ENCODE assay signal across 19 cellular contexts in genomic region chrX:35291013-35291412, GRCh38.
A peak's percentile ranks its signal among the peaks of the same experiment; 100 is the strongest.
DNase-seq lines count a peak whose midpoint lies in the region; ATAC-seq, FAIRE-seq and TF ChIP-seq lines count a peak whose summit lies in the region.
"Had no signal": no experiment of that assay in that cellular context is flagged by ENCODE, and none has a peak within 500 bp of the region (broad histone marks: within the 10 kb centered on the region; RNA-seq: fewer than 3 reads in every experiment).

No MANE protein-coding gene starts in this region.

- TF ChIP-seq CTCF in liver (IDR thresholded peaks at IDR 0.05; ENCODE audit: low read depth, low read length, missing input control) (no peak), HepG2 (CRISPR knock-in tag; IDR thresholded peaks at IDR 0.05) (no peak)

- CTCF ChIA-PET in HepG2 (lab: Yijun Ruan, JAX; ENCODE audit: low intra/inter-chr PET ratio, low total read pairs) = no interaction called here

- no peak overlapping the region for H3K4me3 ChIP-seq in liver (ENCODE audit: low read depth in 1 of 3, low read length in 3 of 3)
- H3K4me3 ChIP-seq in HepG2 (replicated peaks in 1 of 3; ENCODE audit: insufficient read depth in 1 of 3, low read depth in 2 of 3, low read length in 3 of 3) = no peak overlapping the region
- H3K4me3 ChIP-seq: BLaER1 treated with 17β-estradiol and CSF1 and Interleukin-3, amounts not matched to agents 10 nM and 100 nM had no signal

- ATAC-seq in HepG2 (no peak), left lobe of liver (peak; percentile 61), GM19035 (IDR thresholded peaks at IDR 0.05; ENCODE audit: unreplicated experiment) (no peak)
- ATAC-seq: CD8-positive, alpha-beta T cell had no signal

- in situ Hi-C loops in HepG2 (cut with HindIII; ENCODE audit: extremely low pct_ligation_motif_present, low pct_unique_long_range_greater_than_20kb) = no loop called here

- POLR2A ChIA-PET in HepG2 (lab: Yijun Ruan, JAX) = no interaction called here

- H3K27ac ChIP-seq in liver (ENCODE audit: low read depth in 1 of 2, low read length in 2 of 2) (peak overlapping the region; percentile 40 to 88), HepG2 (ENCODE audit: extremely low read length, insufficient read depth, low read length) (no peak overlapping the region)
- H3K27ac ChIP-seq: C4-2B had no signal

- H3K36me3 ChIP-seq in liver (ENCODE audit: control insufficient read depth in 4 of 4, insufficient read depth in 3 of 4, low read depth in 1 of 4, low read length in 3 of 4) (no peaks in the 10 kb centered on the region), HepG2 (replicated peaks in 1 of 2; ENCODE audit: control insufficient read depth in 1 of 2, insufficient read depth in 2 of 2, low read length in 2 of 2) (no peaks in the 10 kb centered on the region)
- H3K36me3 ChIP-seq: BLaER1 treated with 17β-estradiol and CSF1 and Interleukin-3, amounts not matched to agents 10 nM and 100 nM had no signal

- no peak overlapping the region for H3K9ac ChIP-seq in liver (ENCODE audit: low read depth in 1 of 2, low read length in 2 of 2)
- no peak overlapping the region for H3K9ac ChIP-seq in HepG2 (ENCODE audit: insufficient read depth, low read depth, low read length)
- H3K9ac ChIP-seq: BLaER1 treated with 17β-estradiol and CSF1 and Interleukin-3, amounts not matched to agents 10 nM and 100 nM had no signal

- H4K20me1 ChIP-seq in HepG2 (ENCODE audit: insufficient read depth, low read length) = no peaks in the 10 kb centered on the region
- H4K20me1 ChIP-seq: BLaER1 treated with 17β-estradiol and CSF1 and Interleukin-3, amounts not matched to agents 10 nM and 100 nM had no signal

- no peak overlapping the region for H2AFZ ChIP-seq in HepG2 (ENCODE audit: low read length)

- H3K9me3 ChIP-seq in liver (ENCODE audit: control insufficient read depth in 4 of 4, low read length in 3 of 4) (no peaks in the 10 kb centered on the region), HepG2 (ENCODE audit: low read length) (no peaks in the 10 kb centered on the region; the same call in 1 of the 2 replicates)
- H3K9me3 ChIP-seq: Caco-2 had no signal

- WGBS in liver = 44% methylated on average over 2 of the region's 2 CpGs
- 0% methylated on average over 2 of the region's 2 CpGs for WGBS in HepG2 (ENCODE audit: low lambda C conversion rate)

- TF ChIP-seq POLR2A in HepG2 (IDR thresholded peaks at IDR 0.05; ENCODE audit: insufficient read depth in 1 of 2, low read depth in 2 of 2, low read length in 2 of 2) = no peak

- BruUV-seq in HepG2 (replicated peaks; lab: Mats Ljungman, UMichigan) = no TSS peak

- H3K4me1 ChIP-seq in liver (ENCODE audit: control insufficient read depth in 4 of 4, insufficient read depth in 4 of 4, low read length in 3 of 4) (peaks cover 0 to 13% (median 7%) of the 10 kb centered on the region in 4 donors), HepG2 (ENCODE audit: insufficient read depth, low read length) (no peaks in the 10 kb centered on the region)
- H3K4me1 ChIP-seq: Caco-2 had no signal

- no peak overlapping the region for H3K4me2 ChIP-seq in HepG2 (ENCODE audit: low read depth, low read length)

- no peaks in the 10 kb centered on the region for H3K79me2 ChIP-seq in HepG2 (ENCODE audit: insufficient read depth, low read length)

- no peak for TF ChIP-seq RAD21 in liver (IDR thresholded peaks at IDR 0.05)
- TF ChIP-seq RAD21 in HepG2 (CRISPR knock-in tag; IDR thresholded peaks at IDR 0.05) = no peak

- intact Hi-C loops in HepG2 (cut with micrococcal nuclease; ENCODE audit: unreplicated experiment) = no loop called here

- DNase-seq in HepG2 (ENCODE audit: low spot score) = no peak
- DNase-seq in left lobe of liver (ENCODE audit: low spot score) = peak; percentile 49
- no peak for DNase-seq in medulla oblongata (ENCODE audit: extremely low spot score)
- DNase-seq: 8988T; AML-193; Caco-2; Calu3; CD4-positive, alpha-beta T cell; CD8-positive, alpha-beta T cell; DMS79 treated with DMSO at 0.1 percent for 48 hours; GF-D8 had no signal

- no peak for TF ChIP-seq EP300 in HepG2 (IDR thresholded peaks at IDR 0.05; ENCODE audit: low read depth in 2 of 2, low read length in 2 of 2)
- TF ChIP-seq EP300 in HepG2 (CRISPR knock-in tag; IDR thresholded peaks at IDR 0.05; ENCODE audit: borderline replicate concordance) = no peak

- no peak for FAIRE-seq in HepG2 (lab: Jason Lieb, UNC)
- FAIRE-seq: A204.1, D721Med, G401.6, GM12891 had no signal

- H3K27me3 ChIP-seq in liver (ENCODE audit: control insufficient read depth in 4 of 4, insufficient read depth in 4 of 4, low read length in 3 of 4) = no peaks in the 10 kb centered on the region
- no peaks in the 10 kb centered on the region for H3K27me3 ChIP-seq in HepG2 (ENCODE audit: control insufficient read depth in 1 of 2, insufficient read depth in 2 of 2, low read length in 2 of 2)

TF ChIP-seq in liver, 16 proteins besides CTCF, POLR2A, EP300 and RAD21 (continues in another document):
- TF ChIP-seq MAX (IDR thresholded peaks at IDR 0.05) = no peak
- TF ChIP-seq, protein P1, sequence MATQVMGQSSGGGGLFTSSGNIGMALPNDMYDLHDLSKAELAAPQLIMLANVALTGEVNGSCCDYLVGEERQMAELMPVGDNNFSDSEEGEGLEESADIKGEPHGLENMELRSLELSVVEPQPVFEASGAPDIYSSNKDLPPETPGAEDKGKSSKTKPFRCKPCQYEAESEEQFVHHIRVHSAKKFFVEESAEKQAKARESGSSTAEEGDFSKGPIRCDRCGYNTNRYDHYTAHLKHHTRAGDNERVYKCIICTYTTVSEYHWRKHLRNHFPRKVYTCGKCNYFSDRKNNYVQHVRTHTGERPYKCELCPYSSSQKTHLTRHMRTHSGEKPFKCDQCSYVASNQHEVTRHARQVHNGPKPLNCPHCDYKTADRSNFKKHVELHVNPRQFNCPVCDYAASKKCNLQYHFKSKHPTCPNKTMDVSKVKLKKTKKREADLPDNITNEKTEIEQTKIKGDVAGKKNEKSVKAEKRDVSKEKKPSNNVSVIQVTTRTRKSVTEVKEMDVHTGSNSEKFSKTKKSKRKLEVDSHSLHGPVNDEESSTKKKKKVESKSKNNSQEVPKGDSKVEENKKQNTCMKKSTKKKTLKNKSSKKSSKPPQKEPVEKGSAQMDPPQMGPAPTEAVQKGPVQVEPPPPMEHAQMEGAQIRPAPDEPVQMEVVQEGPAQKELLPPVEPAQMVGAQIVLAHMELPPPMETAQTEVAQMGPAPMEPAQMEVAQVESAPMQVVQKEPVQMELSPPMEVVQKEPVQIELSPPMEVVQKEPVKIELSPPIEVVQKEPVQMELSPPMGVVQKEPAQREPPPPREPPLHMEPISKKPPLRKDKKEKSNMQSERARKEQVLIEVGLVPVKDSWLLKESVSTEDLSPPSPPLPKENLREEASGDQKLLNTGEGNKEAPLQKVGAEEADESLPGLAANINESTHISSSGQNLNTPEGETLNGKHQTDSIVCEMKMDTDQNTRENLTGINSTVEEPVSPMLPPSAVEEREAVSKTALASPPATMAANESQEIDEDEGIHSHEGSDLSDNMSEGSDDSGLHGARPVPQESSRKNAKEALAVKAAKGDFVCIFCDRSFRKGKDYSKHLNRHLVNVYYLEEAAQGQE (IDR thresholded peaks at IDR 0.05) = no peak
- no peak for TF ChIP-seq YY1 (IDR thresholded peaks at IDR 0.05)
- TF ChIP-seq FOXA2 (IDR thresholded peaks at IDR 0.05) = no peak
- no peak for TF ChIP-seq JUND (IDR thresholded peaks at IDR 0.05)
- no peak for TF ChIP-seq FOXA1 (IDR thresholded peaks at IDR 0.05)
- TF ChIP-seq, protein P2, sequence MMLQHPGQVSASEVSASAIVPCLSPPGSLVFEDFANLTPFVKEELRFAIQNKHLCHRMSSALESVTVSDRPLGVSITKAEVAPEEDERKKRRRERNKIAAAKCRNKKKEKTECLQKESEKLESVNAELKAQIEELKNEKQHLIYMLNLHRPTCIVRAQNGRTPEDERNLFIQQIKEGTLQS (IDR thresholded peaks at IDR 0.05) = no peak

TF ChIP-seq in HepG2, 621 proteins besides CTCF, POLR2A, EP300 and RAD21 (continues in another document):
- TF ChIP-seq ZNF766 (CRISPR knock-in tag; IDR thresholded peaks at IDR 0.05; ENCODE audit: borderline replicate concordance) (no peak), ZNF329 (CRISPR knock-in tag; IDR thresholded peaks at IDR 0.05; ENCODE audit: low read depth) (no peak), ZSCAN31 (CRISPR knock-in tag; IDR thresholded peaks at IDR 0.05; ENCODE audit: low read depth) (no peak), ZNF556 (CRISPR knock-in tag; IDR thresholded peaks at IDR 0.05; ENCODE audit: borderline replicate concordance) (no peak), YEATS2 (CRISPR knock-in tag; IDR thresholded peaks at IDR 0.05; ENCODE audit: borderline replicate concordance) (no peak), MTF1 (CRISPR knock-in tag; IDR thresholded peaks at IDR 0.05) (no peak), CBFB (CRISPR knock-in tag; IDR thresholded peaks at IDR 0.05) (no peak), ZNF382 (CRISPR knock-in tag; IDR thresholded peaks at IDR 0.05; ENCODE audit: borderline replicate concordance) (no peak), DNMT1 (CRISPR knock-in tag; IDR thresholded peaks at IDR 0.05) (no peak), ZNF337 (CRISPR knock-in tag; IDR thresholded peaks at IDR 0.05; ENCODE audit: borderline replicate concordance, low read depth) (no peak)
- TF ChIP-seq, protein P3, sequence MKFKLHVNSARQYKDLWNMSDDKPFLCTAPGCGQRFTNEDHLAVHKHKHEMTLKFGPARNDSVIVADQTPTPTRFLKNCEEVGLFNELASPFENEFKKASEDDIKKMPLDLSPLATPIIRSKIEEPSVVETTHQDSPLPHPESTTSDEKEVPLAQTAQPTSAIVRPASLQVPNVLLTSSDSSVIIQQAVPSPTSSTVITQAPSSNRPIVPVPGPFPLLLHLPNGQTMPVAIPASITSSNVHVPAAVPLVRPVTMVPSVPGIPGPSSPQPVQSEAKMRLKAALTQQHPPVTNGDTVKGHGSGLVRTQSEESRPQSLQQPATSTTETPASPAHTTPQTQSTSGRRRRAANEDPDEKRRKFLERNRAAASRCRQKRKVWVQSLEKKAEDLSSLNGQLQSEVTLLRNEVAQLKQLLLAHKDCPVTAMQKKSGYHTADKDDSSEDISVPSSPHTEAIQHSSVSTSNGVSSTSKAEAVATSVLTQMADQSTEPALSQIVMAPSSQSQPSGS (CRISPR knock-in tag; IDR thresholded peaks at IDR 0.05) = no peak
